Comparison of ENCODE assay signal across 24 cellular contexts in genomic region chr1:65267291-65268087, GRCh38. TPM values are rescaled to one million over a fixed set of nuclear protein-coding genes. Genes with fewer than 3 reads are reported as not detected.
DNase-seq lines count a peak whose midpoint lies in the region; ATAC-seq and TF ChIP-seq lines count a peak whose summit lies in the region.
"Had no signal": no experiment of that assay in that cellular context is flagged by ENCODE, and none has a peak within 500 bp of the region (broad histone marks: within the 10 kb centered on the region; RNA-seq: fewer than 3 reads in every experiment).

No MANE protein-coding gene starts in this region.

- peaks cover 5% of the 10 kb centered on the region for H3K79me1 ChIP-seq in trophoblast cell (ENCODE audit: low read length)

- H3K36me3 ChIP-seq in endodermal cell (ENCODE audit: control insufficient read depth, insufficient read depth, low read length), result no peaks in the 10 kb centered on the region
- H3K36me3 ChIP-seq in trophoblast cell (ENCODE audit: control insufficient read depth in 1 of 2, insufficient read depth in 2 of 2, low read length in 2 of 2), result no peaks in the 10 kb centered on the region
- H3K36me3 ChIP-seq: suprapubic skin had no signal

- no peak overlapping the region for H4K8ac ChIP-seq in trophoblast cell (ENCODE audit: low read depth, low read length)

- H3K4ac ChIP-seq in trophoblast cell (ENCODE audit: low read depth, low read length), result no peak overlapping the region

- no peak overlapping the region for H2AK5ac ChIP-seq in trophoblast cell (ENCODE audit: low read length)

- H3K9ac ChIP-seq in endodermal cell (ENCODE audit: extremely low read depth, low read length, poor library complexity, severe bottlenecking) (no peak overlapping the region), trophoblast cell (ENCODE audit: low read length) (no peak overlapping the region)
- H3K9ac ChIP-seq: GM23248 had no signal

- no peak overlapping the region for H2BK12ac ChIP-seq in trophoblast cell (ENCODE audit: low read length)

- POLR2A ChIA-PET in activated CD8-positive, alpha-beta T cell treated with anti-CD3 and anti-CD28 coated beads, Interleukin-2, amount 10 ng/mL, durations not matched to agents 7 days and 5 days (lab: Charles Lee), result no interaction called here
- POLR2A ChIA-PET in activated CD8-positive, alpha-beta T cell treated with anti-CD3 and anti-CD28 coated beads for 36 hours (lab: Charles Lee), result interaction anchor here (1.1 kb wide), 1 partner anchor 13 kb away, joined by 3 read pairs; no protein-coding TSS in a partner anchor

- H2BK120ac ChIP-seq in trophoblast cell (ENCODE audit: insufficient read depth, low read length, poor library complexity), result no peak overlapping the region

- no peak overlapping the region for H3K4me2 ChIP-seq in trophoblast cell (ENCODE audit: low read length)

- H3K4me1 ChIP-seq in endodermal cell (ENCODE audit: control insufficient read depth, insufficient read depth, low read length) (peaks cover 5% of the 10 kb centered on the region), trophoblast cell (ENCODE audit: control insufficient read depth in 1 of 2, insufficient read depth in 2 of 2, low read length in 2 of 2) (peaks cover 4 to 11% of the 10 kb centered on the region in 2 experiments)

- H4K91ac ChIP-seq in trophoblast cell (ENCODE audit: low read depth, low read length), result no peak overlapping the region

- intact Hi-C loops in activated CD8-positive, alpha-beta T cell treated with anti-CD3 and anti-CD28 coated beads for 36 hours (cut with micrococcal nuclease), result no loop called here

- 87 to 98% methylated on average over 3 to 5 of the region's 5 CpGs for WGBS in endodermal cell (ENCODE audit: insufficient coverage in 1 of 2, insufficient read length in 1 of 2), 2 experiments
- no CpG with 5 or more reads among the region's 5 CpGs for WGBS in trophoblast cell (ENCODE audit: extremely low coverage, insufficient coverage, insufficient read length)

- H2BK5ac ChIP-seq in trophoblast cell (ENCODE audit: low read depth, low read length, poor library complexity), result no peak overlapping the region

- H3K36me3 Mint-ChIP-seq in activated CD8-positive, alpha-beta T cell treated with anti-CD3 and anti-CD28 coated beads, Interleukin-2, amount 10 ng/mL, durations not matched to agents 7 days and 5 days (ENCODE audit: low read depth), result no peaks in the 10 kb centered on the region
- H3K36me3 Mint-ChIP-seq in activated CD8-positive, alpha-beta T cell treated with anti-CD3 and anti-CD28 coated beads for 36 hours (ENCODE audit: low read depth), result no peaks in the 10 kb centered on the region
- no peaks in the 10 kb centered on the region for H3K36me3 Mint-ChIP-seq in endodermal cell (ENCODE audit: low read depth)
- H3K36me3 Mint-ChIP-seq in activated CD8-positive, alpha-beta memory T cell treated with anti-CD3 and anti-CD28 coated beads, Interleukin-2, amount 10 ng/mL, durations not matched to agents 7 days and 5 days, result no peaks in the 10 kb centered on the region
- H3K36me3 Mint-ChIP-seq: activated naive CD8-positive, alpha-beta T cell; stimulated activated effector memory CD8-positive, alpha-beta T cell treated with anti-CD3 and anti-CD28 coated beads, Interleukin-12 subunit alpha, Interleukin-12 subunit beta, amount 100 ng/mL, for 72 hours had no signal

- no peak overlapping the region for H3K27ac Mint-ChIP-seq in activated CD8-positive, alpha-beta T cell treated with anti-CD3 and anti-CD28 coated beads, Interleukin-2, amount 10 ng/mL, durations not matched to agents 7 days and 5 days
- no peak overlapping the region for H3K27ac Mint-ChIP-seq in activated CD8-positive, alpha-beta T cell treated with anti-CD3 and anti-CD28 coated beads for 36 hours
- no peak overlapping the region for H3K27ac Mint-ChIP-seq in endodermal cell
- no peak overlapping the region for H3K27ac Mint-ChIP-seq in activated CD8-positive, alpha-beta memory T cell treated with anti-CD3 and anti-CD28 coated beads, Interleukin-2, amount 10 ng/mL, durations not matched to agents 7 days and 5 days
- H3K27ac Mint-ChIP-seq: activated naive CD8-positive, alpha-beta T cell; stimulated activated effector memory CD8-positive, alpha-beta T cell treated with anti-CD3 and anti-CD28 coated beads, Interleukin-12 subunit alpha, Interleukin-12 subunit beta, amount 100 ng/mL, for 72 hours had no signal

- H3K27me3 Mint-ChIP-seq in activated CD8-positive, alpha-beta T cell treated with anti-CD3 and anti-CD28 coated beads, Interleukin-2, amount 10 ng/mL, durations not matched to agents 7 days and 5 days (ENCODE audit: low read depth), result peaks cover 40% of the 10 kb centered on the region
- peaks cover 34% of the 10 kb centered on the region for H3K27me3 Mint-ChIP-seq in activated CD8-positive, alpha-beta T cell treated with anti-CD3 and anti-CD28 coated beads for 36 hours
- peaks cover 8% of the 10 kb centered on the region for H3K27me3 Mint-ChIP-seq in endodermal cell (ENCODE audit: insufficient read depth)
- H3K27me3 Mint-ChIP-seq in activated CD8-positive, alpha-beta memory T cell treated with anti-CD3 and anti-CD28 coated beads, Interleukin-2, amount 10 ng/mL, durations not matched to agents 7 days and 5 days, result peaks cover 24% of the 10 kb centered on the region

- no peak overlapping the region for H3K27ac ChIP-seq in endodermal cell (ENCODE audit: low read depth, low read length)
- H3K27ac ChIP-seq in trophoblast cell (ENCODE audit: low read depth, low read length), result peak overlapping the region; percentile 6
- H3K27ac ChIP-seq: GM23248, skin epidermis, suprapubic skin had no signal

- CTCF ChIA-PET in activated CD8-positive, alpha-beta T cell treated with anti-CD3 and anti-CD28 coated beads, Interleukin-2, amount 10 ng/mL, durations not matched to agents 7 days and 5 days (lab: Charles Lee), result interaction anchor here (0.7 to 4.0 kb wide), 2 partner anchors 14 to 39 kb away, joined by 3 to 14 read pairs; no protein-coding TSS in a partner anchor
- CTCF ChIA-PET in activated CD8-positive, alpha-beta T cell treated with anti-CD3 and anti-CD28 coated beads for 36 hours (lab: Charles Lee), result interaction anchor here (1.2 to 2.3 kb wide), 3 partner anchors 13 to 192 kb away, joined by 3 to 8 read pairs (median 6); no protein-coding TSS in a partner anchor
- CTCF ChIA-PET in activated CD8-positive, alpha-beta memory T cell treated with anti-CD3 and anti-CD28 coated beads, Interleukin-2, amount 10 ng/mL, durations not matched to agents 7 days and 5 days (lab: Charles Lee), result interaction anchor here (0.8 to 1.7 kb wide), 6 partner anchors 9 to 43 kb away, joined by 3 to 5 read pairs (median 4); no protein-coding TSS in a partner anchor

- TF ChIP-seq CTCF in activated CD8-positive, alpha-beta T cell treated with anti-CD3 and anti-CD28 coated beads for 36 hours (IDR thresholded peaks at IDR 0.05), result no peak
- TF ChIP-seq CTCF in endodermal cell (conservative IDR thresholded peaks at IDR 0.05), result no peak

- peak overlapping the region; percentile 18 for H3K4me3 Mint-ChIP-seq in activated CD8-positive, alpha-beta T cell treated with anti-CD3 and anti-CD28 coated beads, Interleukin-2, amount 10 ng/mL, durations not matched to agents 7 days and 5 days
- no peak overlapping the region for H3K4me3 Mint-ChIP-seq in activated CD8-positive, alpha-beta T cell treated with anti-CD3 and anti-CD28 coated beads for 36 hours
- no peak overlapping the region for H3K4me3 Mint-ChIP-seq in endodermal cell
- H3K4me3 Mint-ChIP-seq in activated CD8-positive, alpha-beta memory T cell treated with anti-CD3 and anti-CD28 coated beads, Interleukin-2, amount 10 ng/mL, durations not matched to agents 7 days and 5 days, result no peak overlapping the region

- ATAC-seq in activated CD8-positive, alpha-beta T cell treated with anti-CD3 and anti-CD28 coated beads, Interleukin-2, amount 10 ng/mL, durations not matched to agents 7 days and 5 days, result no peak
- ATAC-seq in activated CD8-positive, alpha-beta T cell treated with anti-CD3 and anti-CD28 coated beads for 36 hours, result no peak
- ATAC-seq in activated CD8-positive, alpha-beta memory T cell treated with anti-CD3 and anti-CD28 coated beads, Interleukin-2, amount 10 ng/mL, durations not matched to agents 7 days and 5 days, result no peak
- ATAC-seq in HG03520 (IDR thresholded peaks at IDR 0.05; ENCODE audit: unreplicated experiment) (no peak), HG03457 (IDR thresholded peaks at IDR 0.05; ENCODE audit: unreplicated experiment) (no peak)
- ATAC-seq: HepG2; stimulated activated effector memory CD8-positive, alpha-beta T cell treated with anti-CD3 and anti-CD28 coated beads, Interleukin-12 subunit alpha, Interleukin-12 subunit beta, amount 100 ng/mL, for 72 hours had no signal

- no peaks in the 10 kb centered on the region for H3K27me3 ChIP-seq in endodermal cell (ENCODE audit: control insufficient read depth, insufficient read depth, low read length, poor library complexity, severe bottlenecking)
- no peaks in the 10 kb centered on the region for H3K27me3 ChIP-seq in trophoblast cell (ENCODE audit: insufficient read depth, low read length)

- no peak for DNase-seq in activated CD8-positive, alpha-beta T cell treated with anti-CD3 and anti-CD28 coated beads, Interleukin-2, amount 10 ng/mL, durations not matched to agents 7 days and 5 days
- no peak for DNase-seq in activated CD8-positive, alpha-beta T cell treated with anti-CD3 and anti-CD28 coated beads for 36 hours
- DNase-seq in NCI-H2227 (lab: John Stamatoyannopoulos, UW; ENCODE audit: unreplicated experiment), result peak; percentile 48
- DNase-seq in endodermal cell, result peak; percentile 54
- DNase-seq in trophoblast cell, result peak in 1 of 2 donors; percentile 51
- DNase-seq in activated CD8-positive, alpha-beta memory T cell treated with anti-CD3 and anti-CD28 coated beads, Interleukin-2, amount 10 ng/mL, durations not matched to agents 7 days and 5 days, result no peak
- DNase-seq: activated CD4-positive, CD25-positive, alpha-beta regulatory T cell treated with anti-CD3 and anti-CD28 coated beads, Interleukin-2, amount 50 U/mL, for 72 hours; effector CD8-positive, alpha-beta T cell; GDM1; GM23248; mammary epithelial cell; NCI-H1048; NCI-H2081 treated with DMSO at 0.1 percent for 48 hours; NCI-H524; occipital lobe; stimulated activated CD4-positive, alpha-beta T cell treated with anti-CD3 and anti-CD28 coated beads, Interleukin-2, amount 100 ng/mL, for 24 hours had no signal

- H4K12ac ChIP-seq in trophoblast cell (ENCODE audit: low read depth, low read length), result no peak overlapping the region

- no peak overlapping the region for H3K23ac ChIP-seq in trophoblast cell (ENCODE audit: low read length)

- H3K14ac ChIP-seq in trophoblast cell (ENCODE audit: low read length), result no peak overlapping the region

- peaks cover 16% of the 10 kb centered on the region for H3K4me1 Mint-ChIP-seq in activated CD8-positive, alpha-beta T cell treated with anti-CD3 and anti-CD28 coated beads, Interleukin-2, amount 10 ng/mL, durations not matched to agents 7 days and 5 days (ENCODE audit: low read depth)
- H3K4me1 Mint-ChIP-seq in activated CD8-positive, alpha-beta T cell treated with anti-CD3 and anti-CD28 coated beads for 36 hours (ENCODE audit: low read depth), result peaks cover 17% of the 10 kb centered on the region
- H3K4me1 Mint-ChIP-seq in endodermal cell, result peaks cover 17% of the 10 kb centered on the region
- peaks cover 24% of the 10 kb centered on the region for H3K4me1 Mint-ChIP-seq in activated CD8-positive, alpha-beta memory T cell treated with anti-CD3 and anti-CD28 coated beads, Interleukin-2, amount 10 ng/mL, durations not matched to agents 7 days and 5 days

- no peak overlapping the region for H3K18ac ChIP-seq in trophoblast cell (ENCODE audit: low read length)

- H3K9me3 ChIP-seq in endodermal cell (ENCODE audit: control insufficient read depth, low read length) (no peaks in the 10 kb centered on the region), trophoblast cell (ENCODE audit: insufficient read depth, low read depth, low read length) (no peaks in the 10 kb centered on the region)
- H3K9me3 ChIP-seq: suprapubic skin had no signal

- peaks cover 3% of the 10 kb centered on the region for H3K79me2 ChIP-seq in trophoblast cell (ENCODE audit: control insufficient read depth, insufficient read depth, low read length, poor library complexity)

- H3K4me3 ChIP-seq in endodermal cell (ENCODE audit: low read length) (no peak overlapping the region), trophoblast cell (ENCODE audit: low read depth, low read length) (no peak overlapping the region)
- H3K4me3 ChIP-seq: GM23248, skin epidermis, suprapubic skin had no signal

- no peaks in the 10 kb centered on the region for H3K9me3 Mint-ChIP-seq in activated CD8-positive, alpha-beta T cell treated with anti-CD3 and anti-CD28 coated beads, Interleukin-2, amount 10 ng/mL, durations not matched to agents 7 days and 5 days (ENCODE audit: insufficient read depth)
- H3K9me3 Mint-ChIP-seq in activated CD8-positive, alpha-beta T cell treated with anti-CD3 and anti-CD28 coated beads for 36 hours, result no peaks in the 10 kb centered on the region
- no peaks in the 10 kb centered on the region for H3K9me3 Mint-ChIP-seq in endodermal cell
- H3K9me3 Mint-ChIP-seq in activated CD8-positive, alpha-beta memory T cell treated with anti-CD3 and anti-CD28 coated beads, Interleukin-2, amount 10 ng/mL, durations not matched to agents 7 days and 5 days (ENCODE audit: low read depth), result no peaks in the 10 kb centered on the region
- H3K9me3 Mint-ChIP-seq: stimulated activated effector memory CD8-positive, alpha-beta T cell treated with anti-CD3 and anti-CD28 coated beads, Interleukin-12 subunit alpha, Interleukin-12 subunit beta, amount 100 ng/mL, for 72 hours had no signal

- H2AFZ ChIP-seq in trophoblast cell (ENCODE audit: insufficient read depth, low read length, poor library complexity), result no peak overlapping the region

RNA-seq across cellular contexts. Expression of gene DNAJC6, which starts 41.9 kb away (rescaled TPM):
- 1 to 10 TPM; 1.4 TPM for total RNA-seq in activated CD8-positive, alpha-beta T cell treated with anti-CD3 and anti-CD28 coated beads, Interleukin-2, amount 10 ng/mL, durations not matched to agents 7 days and 5 days
- 1 to 10 TPM; 2.1 to 2.2 TPM for total RNA-seq in activated CD8-positive, alpha-beta T cell treated with anti-CD3 and anti-CD28 coated beads for 36 hours
- total RNA-seq in endodermal cell, result 10 to 100 TPM; 17.4 to 33.9 TPM
- 6.2 TPM for polyA plus RNA-seq in endodermal cell (2013, experiment 1 of 2)
- 8.7 TPM for polyA plus RNA-seq in endodermal cell (2013, experiment 2 of 2)
- 14.7 TPM in 2 replicates for polyA plus RNA-seq in trophoblast cell (2013)
- total RNA-seq in activated CD8-positive, alpha-beta memory T cell treated with anti-CD3 and anti-CD28 coated beads, Interleukin-2, amount 10 ng/mL, durations not matched to agents 7 days and 5 days, result 1 to 10 TPM; 4.1 to 6.2 TPM
- polyA plus RNA-seq: CD14-positive monocyte had no signal

Comparison
In these comparisons a context has a peak if more than half of its experiments do, and no peak if none do; other contexts are left out.
1. DNase-seq: peak in NCI-H2227 (single experiment) and endodermal cell (single experiment); none in activated CD8-positive, alpha-beta T cell treated with anti-CD3 and anti-CD28 coated beads, Interleukin-2, amount 10 ng/mL, durations not matched to agents 7 days and 5 days (single experiment), activated CD8-positive, alpha-beta T cell treated with anti-CD3 and anti-CD28 coated beads for 36 hours (single experiment) and activated CD8-positive, alpha-beta memory T cell treated with anti-CD3 and anti-CD28 coated beads, Interleukin-2, amount 10 ng/mL, durations not matched to agents 7 days and 5 days (single experiment).